In the genomic region with DNA sequence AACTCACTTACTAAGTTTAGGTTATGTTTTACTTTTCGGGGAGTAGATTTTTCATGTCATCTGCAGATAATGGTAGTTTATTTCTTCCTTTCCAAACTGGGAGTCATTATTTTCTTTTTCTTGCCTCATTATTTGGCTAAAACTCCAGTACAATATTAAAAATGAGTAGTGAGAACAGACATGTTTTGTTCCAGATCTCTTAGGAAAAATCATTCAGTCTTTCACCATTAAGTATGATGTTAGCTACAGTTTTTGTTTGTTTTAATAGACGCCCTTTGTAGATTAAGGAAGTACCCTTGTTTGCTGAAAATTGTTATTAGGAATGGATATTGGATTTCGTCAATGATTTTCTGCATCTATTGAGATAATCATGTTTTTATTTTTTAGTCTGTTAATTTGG, we compare ENCODE assay signal across 8 cellular contexts.
"Had no signal": no experiment of that assay in that cellular context is flagged by ENCODE, and none has a peak within 500 bp of the region (broad histone marks: within the 10 kb centered on the region; RNA-seq: fewer than 3 reads in every experiment).

No MANE protein-coding gene starts in this region.

- DNase-seq: GDM1, GF-D8 had no signal

- FAIRE-seq: G401.6, GM12878, GM12891, GM12892, GM18507, GM19239 had no signal

- ATAC-seq: GM12878 had no signal

- H3K4me3 ChIP-seq: GM12878 had no signal
